In the genomic region with DNA sequence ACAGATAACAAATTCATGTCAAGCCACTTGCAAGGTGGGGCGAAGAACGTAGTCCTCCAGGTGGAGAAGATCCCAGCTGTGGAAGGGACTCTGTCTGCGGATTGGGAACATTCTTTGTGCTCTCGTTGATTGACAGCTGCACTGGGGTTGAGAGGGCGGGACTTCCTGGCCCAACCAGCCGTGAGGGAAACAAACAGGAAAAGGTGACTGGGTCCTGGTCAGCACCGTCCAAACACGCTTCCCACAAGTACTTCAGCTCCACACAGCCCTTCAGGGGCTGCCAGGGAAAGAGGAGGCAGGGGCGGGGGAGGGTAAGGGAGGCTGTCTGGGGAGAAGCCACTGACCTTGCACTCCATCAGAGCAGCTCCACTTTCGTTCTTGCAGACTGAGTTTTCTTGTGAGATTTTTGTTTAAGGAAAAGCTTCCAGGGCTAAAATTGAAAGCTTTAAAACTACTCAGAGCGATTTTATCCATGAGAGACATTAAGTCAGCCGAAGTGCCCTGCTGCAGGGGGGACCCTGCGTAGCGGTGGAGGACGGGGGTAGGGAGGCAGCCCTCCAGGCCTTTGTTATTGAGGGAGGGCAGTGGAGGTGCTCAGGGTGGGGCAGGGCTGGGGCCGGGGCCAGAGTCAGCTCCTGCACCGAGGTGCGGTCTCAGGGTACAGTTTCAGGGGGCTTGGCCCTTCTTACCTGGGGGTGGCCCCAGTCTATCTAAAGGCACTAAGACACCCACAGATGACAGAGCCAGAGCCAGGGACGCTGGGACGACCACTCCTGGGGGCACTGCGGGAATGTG, we compare ENCODE assay signal across 11 cellular contexts. TPM values are rescaled to one million over a fixed set of nuclear protein-coding genes. Genes with fewer than 3 reads are reported as not detected.
DNase-seq lines count a peak whose midpoint lies in the region; ATAC-seq and TF ChIP-seq lines count a peak whose summit lies in the region.
"Had no signal": no experiment of that assay in that cellular context is flagged by ENCODE, and none has a peak within 500 bp of the region (broad histone marks: within the 10 kb centered on the region; RNA-seq: fewer than 3 reads in every experiment).

No MANE protein-coding gene starts in this region.

- intact Hi-C loops in gastrocnemius medialis (cut with DNase I; ENCODE audit: low total_unique reads) (no loop called here), sigmoid colon (cut with DNase I) (no loop called here)

- H3K36me3 Mint-ChIP-seq in glutamatergic neuron (ENCODE audit: unreplicated experiment): peaks cover 5% of the 10 kb centered on the region

- peaks cover 10% of the 10 kb centered on the region for H3K27me3 Mint-ChIP-seq in glutamatergic neuron (ENCODE audit: unreplicated experiment)

- no peaks in the 10 kb centered on the region for H3K9me2 ChIP-seq in GM23248 (ENCODE audit: insufficient read depth)

- H3K9me3 ChIP-seq in GM23248 (ENCODE audit: low read depth) (no peaks in the 10 kb centered on the region), gastrocnemius medialis (no peaks in the 10 kb centered on the region), sigmoid colon (no peaks in the 10 kb centered on the region)

- H3K27me3 ChIP-seq in GM23248 (replicated peaks; ENCODE audit: insufficient read depth) (peaks cover 6% of the 10 kb centered on the region; the same call in 1 of the 2 replicates), gastrocnemius medialis (no peaks in the 10 kb centered on the region), sigmoid colon (peaks cover 0 to 3% (median 0%) of the 10 kb centered on the region in 3 donors)

- in situ Hi-C loops in GM23248 (cut with MboI): no loop called here
- in situ Hi-C loops in gastrocnemius medialis (cut with MboI; ENCODE audit: low sequenced_read_pairs in 4 of 4): no loop called here

- no peaks in the 10 kb centered on the region for H3K4me1 Mint-ChIP-seq in glutamatergic neuron (ENCODE audit: low read depth, unreplicated experiment)
- H3K4me1 Mint-ChIP-seq: activated B cell treated with CpG ODN at 0.5 μM for 24 hours had no signal

- H3K27ac ChIP-seq in GM23248 (no peak overlapping the region), gastrocnemius medialis (peak overlapping the region; percentile 22 to 73 (median 56)), sigmoid colon (no peak overlapping the region)

- no peak overlapping the region for H3K9ac ChIP-seq in GM23248

- H3K4me3 ChIP-seq in GM23248 (no peak overlapping the region), fibroblast of villous mesenchyme (ENCODE audit: low read depth, low read length) (peak overlapping the region; percentile 13), gastrocnemius medialis (no peak overlapping the region), sigmoid colon (peak overlapping the region in 1 of 4 donors; percentile 18)

- H3K9me3 Mint-ChIP-seq in glutamatergic neuron (ENCODE audit: unreplicated experiment): peaks cover 2% of the 10 kb centered on the region

- H3K4me2 ChIP-seq in GM23248 (ENCODE audit: unreplicated experiment): no peak overlapping the region

- no peak for TF ChIP-seq EP300 in sigmoid colon (IDR thresholded peaks at IDR 0.05)

- DNase-seq in GM23248 (peak; percentile 29), SHP77 (lab: John Stamatoyannopoulos, UW) (peak; percentile 59 to 69), fibroblast of villous mesenchyme (ENCODE audit: low read depth) (peak; percentile 29), gastrocnemius medialis (peak; percentile 30 to 42), sigmoid colon (no peak), glutamatergic neuron (no peak)
- DNase-seq: activated B cell treated with CpG ODN at 0.5 μM for 24 hours, mammary epithelial cell, NCI-H1105 treated with DMSO at 0.1 percent for 48 hours had no signal

- H3K4me3 Mint-ChIP-seq in glutamatergic neuron (ENCODE audit: unreplicated experiment): no peak overlapping the region
- H3K4me3 Mint-ChIP-seq: activated B cell treated with CpG ODN at 0.5 μM for 24 hours had no signal

- TF ChIP-seq CTCF in fibroblast of villous mesenchyme (IDR thresholded peaks at IDR 0.05; ENCODE audit: insufficient read depth, low read depth, low read length) (no peak), gastrocnemius medialis (IDR thresholded peaks at IDR 0.05 in 4 of 5, conservative IDR thresholded peaks at IDR 0.05 in 1 of 5) (no peak), sigmoid colon (IDR thresholded peaks at IDR 0.05) (no peak), glutamatergic neuron (IDR thresholded peaks at IDR 0.05; ENCODE audit: partially characterized antibody, unreplicated experiment) (no peak)

- H3K79me2 ChIP-seq in GM23248 (ENCODE audit: insufficient read depth): no peaks in the 10 kb centered on the region

- no peaks in the 10 kb centered on the region for H4K20me1 ChIP-seq in GM23248 (ENCODE audit: insufficient read depth)

- no peaks in the 10 kb centered on the region for H3F3A ChIP-seq in GM23248 (ENCODE audit: insufficient read depth)

- WGBS in GM23248 (ENCODE audit: low coverage in 1 of 2, low lambda C conversion rate in 2 of 2, missing lambda C conversion rate in 2 of 2), 2 experiments: 64% methylated on average over 17 to 21 of the region's 21 CpGs
- WGBS in sigmoid colon, 2 donors: 84 to 85% methylated on average over 21 of the region's 21 CpGs

- no peak for ATAC-seq in gastrocnemius medialis
- ATAC-seq in GM21737 (IDR thresholded peaks at IDR 0.05; ENCODE audit: unreplicated experiment): no peak
- no peak for ATAC-seq in HG03460 (IDR thresholded peaks at IDR 0.05; ENCODE audit: unreplicated experiment)

- TF ChIP-seq POLR2A in gastrocnemius medialis (IDR thresholded peaks at IDR 0.05) (no peak), sigmoid colon (IDR thresholded peaks at IDR 0.05) (no peak)

- no peaks in the 10 kb centered on the region for H3K4me1 ChIP-seq in GM23248 (ENCODE audit: insufficient read depth)
- H3K4me1 ChIP-seq in gastrocnemius medialis: peaks cover 25 to 45% of the 10 kb centered on the region in 2 donors
- no peaks in the 10 kb centered on the region for H3K4me1 ChIP-seq in sigmoid colon

- H3K27ac Mint-ChIP-seq in glutamatergic neuron (ENCODE audit: unreplicated experiment): no peak overlapping the region
- H3K27ac Mint-ChIP-seq: activated B cell treated with CpG ODN at 0.5 μM for 24 hours had no signal

- H3K36me3 ChIP-seq in GM23248 (ENCODE audit: low read depth): no peaks in the 10 kb centered on the region
- H3K36me3 ChIP-seq in gastrocnemius medialis: no peaks in the 10 kb centered on the region
- H3K36me3 ChIP-seq in sigmoid colon: no peaks in the 10 kb centered on the region

- H2AFZ ChIP-seq in GM23248: peak overlapping the region; percentile 20; the same call in 1 of the 2 replicates

RNA-seq across cellular contexts. Expression of gene STUM, which starts 21.6 kb away (rescaled TPM):
- total RNA-seq in GM23248 (2014; rRNA removed; shearing (Covaris generic)): under 0.01 TPM in 1 of 2 replicates, not detected in the other
- polyA plus RNA-seq in GM23248 (2016; fragmentation: Nextera tagmentation; extraction: Ambion mirVana): not detected in 2 replicates
- total RNA-seq in fibroblast of villous mesenchyme: under 0.01 TPM in 1 of 2 replicates, not detected in the other
- total RNA-seq in gastrocnemius medialis: 1 to 10 TPM in 2 of 4 donors, under 1 TPM in 2; 0.92 to 1.9 (median 1.0) TPM
- 10 to 100 TPM in 3 of 4 donors, 1 to 10 TPM in 1; 3.9 to 16.9 (median 13.6) TPM for total RNA-seq in sigmoid colon
- 1 to 10 TPM in 1 of 3 donors, under 1 TPM in 2; under 0.01 to 7.2 (median 0.23) TPM for polyA plus RNA-seq in sigmoid colon
- total RNA-seq in glutamatergic neuron (ENCODE audit: unreplicated experiment): 11.0 TPM
- polyA plus RNA-seq: mammary epithelial cell had no signal

Comparison
In these comparisons a context has a peak if more than half of its experiments do, and no peak if none do; other contexts are left out.
1. DNase-seq: peak in GM23248 (single experiment), SHP77 (2 of 2), fibroblast of villous mesenchyme (single experiment) and gastrocnemius medialis (2 of 2); none in sigmoid colon (single experiment) and glutamatergic neuron (single experiment).
2. H3K27ac ChIP-seq: peak in gastrocnemius medialis (4 of 4); none in GM23248 (single experiment) and sigmoid colon (0 of 4).